ENCODE assay signal across 1 cellular context in genomic region chr11:83056204-83056603, GRCh38.
A peak's percentile ranks its signal among the peaks of the same experiment; 100 is the strongest.
TF ChIP-seq lines count a peak whose summit lies in the region.

No MANE protein-coding gene starts in this region.

TF ChIP-seq in endothelial cell of umbilical vein, 7 proteins besides CTCF, POLR2A, EP300 and RAD21 (continued from another document):
- TF ChIP-seq POLR2AphosphoS5 (IDR thresholded peaks at IDR 0.05; ENCODE audit: insufficient read depth, low read depth, low read length) = peak; percentile 45
- peak; percentile 26 for TF ChIP-seq GATA2 (IDR thresholded peaks at IDR 0.05; ENCODE audit: insufficient read depth, insufficient read length, low read depth, low read length)
- TF ChIP-seq MYC (IDR thresholded peaks at IDR 0.05; ENCODE audit: low read depth, low read length) = no peak
